ENCODE assay signal across 8 cellular contexts in the genomic region with DNA sequence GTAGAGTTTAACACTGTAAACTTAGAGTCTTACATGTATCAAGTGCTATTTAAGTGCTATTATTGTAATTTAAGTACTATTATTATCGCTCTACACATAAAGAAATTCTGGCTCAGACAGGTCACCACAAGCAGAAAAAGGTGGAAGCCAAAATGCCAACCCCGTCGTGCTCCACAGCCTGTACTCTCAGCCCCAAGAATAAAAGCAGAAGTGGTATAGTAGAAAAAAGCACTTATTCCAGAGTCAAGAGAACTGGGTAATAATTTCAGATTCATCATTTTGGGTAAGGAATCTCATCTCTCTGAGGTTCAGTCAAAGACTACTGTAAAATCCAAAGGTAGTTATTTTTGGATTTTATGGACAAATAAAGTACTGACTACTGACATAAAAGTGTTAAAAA. TPM values are rescaled to one million over a fixed set of nuclear protein-coding genes. Genes with fewer than 3 reads are reported as not detected.
A peak's percentile ranks its signal among the peaks of the same experiment; 100 is the strongest.
DNase-seq lines count a peak whose midpoint lies in the region; FAIRE-seq and TF ChIP-seq lines count a peak whose summit lies in the region.

No MANE protein-coding gene starts in this region.

- no peaks in the 10 kb centered on the region for H3K36me3 ChIP-seq in bronchial epithelial cell (ENCODE audit: control insufficient read depth, insufficient read depth, low read length)
- H3K36me3 ChIP-seq in neuronal stem cell (replicated peaks in 1 of 2; ENCODE audit: control insufficient read depth in 2 of 2, insufficient read depth in 2 of 2, low read length in 2 of 2): peaks cover 0 to 2% of the 10 kb centered on the region in 2 donors

- no peak overlapping the region for H2BK12ac ChIP-seq in neuronal stem cell (ENCODE audit: low read length)

- no peak overlapping the region for H2BK5ac ChIP-seq in neuronal stem cell (ENCODE audit: low read length)

- peak overlapping the region in 2 of 3 experiments; percentile 34 to 89 for H3K27ac Mint-ChIP-seq in nephron

- H3K4ac ChIP-seq in neuronal stem cell (ENCODE audit: low read length): no peak overlapping the region

- no peak overlapping the region for H4K91ac ChIP-seq in neuronal stem cell (ENCODE audit: low read depth, low read length, poor library complexity)

- no peak for TF ChIP-seq CTCF in 22Rv1 (IDR thresholded peaks at IDR 0.05)
- no peak for TF ChIP-seq CTCF in bronchial epithelial cell (IDR thresholded peaks at IDR 0.05; ENCODE audit: insufficient read depth, low read length, severe bottlenecking)
- TF ChIP-seq CTCF in nephron (IDR thresholded peaks at IDR 0.05; ENCODE audit: unreplicated experiment in 3 of 3): no peak

- H3K27me3 Mint-ChIP-seq in nephron (ENCODE audit: low read depth): no peaks in the 10 kb centered on the region

- H3K27ac ChIP-seq in 22Rv1 (peak overlapping the region; percentile 86), neuronal stem cell (replicated peaks; ENCODE audit: low read length) (no peak overlapping the region), caudate nucleus (ENCODE audit: low read depth, low read length) (no peak overlapping the region)

- DNase-seq in GM19239 (ENCODE audit: insufficient read length, low spot score) (no peak), NCI-H1105 (lab: John Stamatoyannopoulos, UW) (peak; percentile 10), bronchial epithelial cell (ENCODE audit: low read depth) (no peak), HuH-7.5 (ENCODE audit: low spot score) (no peak), neuronal stem cell (ENCODE audit: low spot score) (no peak), caudate nucleus (lab: John Stamatoyannopoulos, UW) (no peak)

- no peaks in the 10 kb centered on the region for H3K36me3 Mint-ChIP-seq in nephron (ENCODE audit: low read depth)

- H2AK5ac ChIP-seq in neuronal stem cell (ENCODE audit: low read depth, low read length): no peak overlapping the region

- H2BK15ac ChIP-seq in neuronal stem cell (ENCODE audit: low read length): no peak overlapping the region

- no peak overlapping the region for H3K9ac ChIP-seq in neuronal stem cell (ENCODE audit: low read depth, low read length, poor library complexity)

- no CpG with 5 or more reads among the region's 3 CpGs for WGBS in neuronal stem cell (ENCODE audit: extremely low coverage in 2 of 2, insufficient read length in 2 of 2, insufficient replicate concordance in 1 of 2), 2 donors

- H3K4me3 ChIP-seq in bronchial epithelial cell (ENCODE audit: low read depth, low read length): peak overlapping the region; percentile 82
- peak overlapping the region in 1 of 2 donors; percentile 66 for H3K4me3 ChIP-seq in neuronal stem cell (ENCODE audit: low read length in 2 of 2)

- no peak overlapping the region for H2BK120ac ChIP-seq in neuronal stem cell (ENCODE audit: low read depth, low read length)

- peaks cover 3% of the 10 kb centered on the region for H3K79me1 ChIP-seq in neuronal stem cell (ENCODE audit: low read depth, low read length)

- peak overlapping the region; percentile 93 to 97 (median 95) for H3K4me3 Mint-ChIP-seq in nephron

- H2AFZ ChIP-seq in neuronal stem cell (ENCODE audit: low read length): no peak overlapping the region

- no peak overlapping the region for H3K14ac ChIP-seq in neuronal stem cell (ENCODE audit: low read length)

- no peaks in the 10 kb centered on the region for H3K27me3 ChIP-seq in bronchial epithelial cell (ENCODE audit: control insufficient read depth, insufficient read depth, low read length)
- H3K27me3 ChIP-seq in neuronal stem cell (ENCODE audit: control insufficient read depth in 3 of 3, insufficient read depth in 3 of 3, low read depth in 1 of 3, low read length in 3 of 3): peaks cover 0 to 10% (median 0%) of the 10 kb centered on the region in 3 experiments

- peaks cover 24% of the 10 kb centered on the region for H3K4me1 Mint-ChIP-seq in nephron

- FAIRE-seq in GM19239 (lab: Jason Lieb, UNC) (peak; percentile 26), bronchial epithelial cell (lab: Jason Lieb, UNC) (no peak)

- no peak overlapping the region for H3K23ac ChIP-seq in neuronal stem cell (ENCODE audit: low read depth, low read length, poor library complexity)

- peaks cover 1 to 2% of the 10 kb centered on the region in 2 donors for H3K4me1 ChIP-seq in neuronal stem cell (ENCODE audit: control insufficient read depth in 2 of 2, insufficient read depth in 1 of 2, low read depth in 1 of 2, low read length in 2 of 2)

- no peak overlapping the region for H4K8ac ChIP-seq in neuronal stem cell (ENCODE audit: low read depth, low read length)

- no peak overlapping the region for H3K18ac ChIP-seq in neuronal stem cell (ENCODE audit: low read length)

- no peaks in the 10 kb centered on the region for H3K9me3 ChIP-seq in neuronal stem cell (replicated peaks in 1 of 2; ENCODE audit: control insufficient read depth in 2 of 2, insufficient read depth in 1 of 2, low read depth in 1 of 2, low read length in 2 of 2)

- no peak overlapping the region for H3K4me2 ChIP-seq in neuronal stem cell (ENCODE audit: insufficient read depth, low read length, poor library complexity, severe bottlenecking)

- H3K9me3 Mint-ChIP-seq in nephron: no peaks in the 10 kb centered on the region

RNA-seq across cellular contexts. Expression of gene ZUP1, which starts 0.9 kb away (rescaled TPM):
- total RNA-seq in bronchial epithelial cell: 18.7 and 23.0 TPM in 2 replicates
- polyA plus RNA-seq in neuronal stem cell (2013, experiment 1 of 2): 13.2 TPM
- 14.0 TPM for polyA plus RNA-seq in neuronal stem cell (2013, experiment 2 of 2)

RNA-seq across cellular contexts. Expression of gene KPNA5, which starts 13.4 kb away (rescaled TPM):
- 2.2 and 3.2 TPM in 2 replicates for total RNA-seq in bronchial epithelial cell
- 8.0 TPM for polyA plus RNA-seq in neuronal stem cell (2013, experiment 1 of 2)
- 8.4 TPM for polyA plus RNA-seq in neuronal stem cell (2013, experiment 2 of 2)

RNA-seq across cellular contexts. Expression of gene RSPH4A, which starts 51.3 kb away (rescaled TPM):
- total RNA-seq in bronchial epithelial cell: 0.13 and 0.26 TPM in 2 replicates
- 1.4 TPM for polyA plus RNA-seq in neuronal stem cell (2013, experiment 1 of 2)
- polyA plus RNA-seq in neuronal stem cell (2013, experiment 2 of 2): 1.4 TPM
